Comparison of ENCODE assay signal across 16 cellular contexts in the genomic region with DNA sequence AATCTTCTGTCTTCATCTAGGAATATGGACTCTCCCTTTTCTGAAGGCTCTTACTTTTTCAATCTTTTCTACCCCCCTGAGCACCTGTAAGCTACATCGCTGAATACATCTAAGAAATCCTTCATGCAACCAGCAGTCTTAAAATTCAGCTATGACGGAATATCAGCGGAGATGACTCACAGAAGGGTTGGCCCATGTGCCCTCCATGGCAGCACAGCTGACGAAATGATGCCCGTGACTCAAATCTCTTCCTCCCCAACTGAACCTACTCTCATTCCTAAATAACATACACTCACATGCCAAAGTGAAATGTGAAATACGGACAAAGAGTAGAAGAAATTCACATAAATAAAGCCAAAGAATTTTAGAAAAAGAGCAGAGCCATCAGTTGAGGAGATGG. TPM values are rescaled to one million over a fixed set of nuclear protein-coding genes. Genes with fewer than 3 reads are reported as not detected.
DNase-seq lines count a peak whose midpoint lies in the region; ATAC-seq, FAIRE-seq and TF ChIP-seq lines count a peak whose summit lies in the region.
"Had no signal": no experiment of that assay in that cellular context is flagged by ENCODE, and none has a peak within 500 bp of the region (broad histone marks: within the 10 kb centered on the region; RNA-seq: fewer than 3 reads in every experiment).

No MANE protein-coding gene starts in this region.

- H3K9ac ChIP-seq in H9 (ENCODE audit: extremely low read depth, insufficient read length, low read length), result no peak overlapping the region

- H3K27me3 ChIP-seq in H9 (ENCODE audit: insufficient read depth, low read length), result no peaks in the 10 kb centered on the region
- H3K27me3 ChIP-seq: ascending aorta, MG63 had no signal

- peaks cover 5 to 52% (median 47%) of the 10 kb centered on the region in 3 experiments; a peak in 6 of 7 replicates for H3K36me3 Mint-ChIP-seq in H9 (ENCODE audit: insufficient read depth in 1 of 3, low read depth in 3 of 3)
- peaks cover 98% of the 10 kb centered on the region for H3K36me3 Mint-ChIP-seq in activated T-helper 17 cell treated with anti-CD3 and anti-CD28 coated beads, Interleukin-2, amount 50 U/mL, for 72 hours (ENCODE audit: low read depth)

- no peak overlapping the region for H2BK5ac ChIP-seq in H9 (ENCODE audit: insufficient read length, low read length)

- no peak overlapping the region for H3K18ac ChIP-seq in H9 (ENCODE audit: insufficient read length, low read depth, low read length)

- H2BK12ac ChIP-seq in H9 (ENCODE audit: insufficient read length, low read depth, low read length), result no peak overlapping the region

- no peak overlapping the region for H3K14ac ChIP-seq in H9 (ENCODE audit: insufficient read depth, low read length)

- peaks cover 4% of the 10 kb centered on the region for H3K4me1 ChIP-seq in A549
- no peaks in the 10 kb centered on the region; the same call in 1 of the 2 replicates for H3K4me1 ChIP-seq in H9 (ENCODE audit: insufficient read depth, low read length)
- H3K4me1 ChIP-seq: ascending aorta, psoas muscle had no signal

- no peak overlapping the region for H4K5ac ChIP-seq in H9 (ENCODE audit: insufficient read length, low read depth, low read length)

- no peak overlapping the region for H3K4ac ChIP-seq in H9 (ENCODE audit: low read depth, low read length)

- no peaks in the 10 kb centered on the region for H3K23me2 ChIP-seq in H9 (ENCODE audit: insufficient read length, low read depth, low read length, poor library complexity, severe bottlenecking)

- no peak overlapping the region for H2BK20ac ChIP-seq in H9 (ENCODE audit: low read depth, low read length, poor library complexity, severe bottlenecking)

- no peak overlapping the region for H2BK120ac ChIP-seq in H9 (ENCODE audit: low read depth, low read length, poor library complexity, severe bottlenecking)

- no peaks in the 10 kb centered on the region for H3K9me3 ChIP-seq in A549
- H3K9me3 ChIP-seq in H9 (ENCODE audit: control insufficient read depth, low read depth, low read length), result no peaks in the 10 kb centered on the region
- H3K9me3 ChIP-seq: ascending aorta, MG63, psoas muscle had no signal

- H3K27me3 Mint-ChIP-seq in H9 (ENCODE audit: low read depth), result no peaks in the 10 kb centered on the region; the same call in 1 of the 2 replicates
- no peaks in the 10 kb centered on the region for H3K27me3 Mint-ChIP-seq in activated T-helper 17 cell treated with anti-CD3 and anti-CD28 coated beads, Interleukin-2, amount 50 U/mL, for 72 hours

- H3K4me2 ChIP-seq in A549, result no peak overlapping the region
- no peak overlapping the region for H3K4me2 ChIP-seq in H9 (ENCODE audit: insufficient read depth, insufficient read length, low read length)

- H3K56ac ChIP-seq in H9 (ENCODE audit: insufficient read length, low read depth, low read length), result no peak overlapping the region

- TF ChIP-seq POLR2A in A549 (IDR thresholded peaks at IDR 0.05; ENCODE audit: low read length), result no peak

- FAIRE-seq in A549 (lab: Jason Lieb, UNC), result no peak

- no peaks in the 10 kb centered on the region for H3K79me2 ChIP-seq in H9 (ENCODE audit: insufficient read depth, low read length)

- CTCF ChIA-PET in A549 (lab: Yijun Ruan, JAX), result interaction anchor here (1.3 kb wide), 1 partner anchor 95 kb away, joined by 3 read pairs; the partner anchor contains the start of gene ESYT2

- no peak for TF ChIP-seq CTCF in A549 (IDR thresholded peaks at IDR 0.05)
- no peak for TF ChIP-seq CTCF in H9 (conservative IDR thresholded peaks at IDR 0.05)

- no peak for TF ChIP-seq RAD21 in A549 (conservative IDR thresholded peaks at IDR 0.05 in 1 of 2, IDR thresholded peaks at IDR 0.05 in 1 of 2)

- no peaks in the 10 kb centered on the region for H4K20me1 ChIP-seq in H9 (ENCODE audit: control insufficient read depth, insufficient read depth, insufficient read length)

- H3K23ac ChIP-seq in H9 (ENCODE audit: insufficient read length, low read depth, low read length), result no peak overlapping the region

- H3K4me1 Mint-ChIP-seq in H9, result peaks cover 7 to 26% of the 10 kb centered on the region in 2 experiments
- peaks cover 2% of the 10 kb centered on the region for H3K4me1 Mint-ChIP-seq in activated T-helper 17 cell treated with anti-CD3 and anti-CD28 coated beads, Interleukin-2, amount 50 U/mL, for 72 hours
- H3K4me1 Mint-ChIP-seq: mesothelial cell of epicardium had no signal

- no peak overlapping the region for H4K8ac ChIP-seq in H9 (replicated peaks; ENCODE audit: insufficient read length, low read depth, low read length)

- 79% methylated on average over 6 of the region's 6 CpGs for WGBS in A549 (ENCODE audit: missing lambda C conversion rate)
- WGBS in H9 (ENCODE audit: extremely low coverage, insufficient read length, low lambda C conversion rate), result no CpG with 5 or more reads among the region's 6 CpGs

- POLR2A ChIA-PET in A549 (lab: Yijun Ruan, JAX), result no interaction called here

- H3K4me3 ChIP-seq in A549, result no peak overlapping the region
- H3K4me3 ChIP-seq: ascending aorta, MG63, psoas muscle had no signal

- no peaks in the 10 kb centered on the region for H3K9me3 Mint-ChIP-seq in H9
- no peaks in the 10 kb centered on the region for H3K9me3 Mint-ChIP-seq in activated T-helper 17 cell treated with anti-CD3 and anti-CD28 coated beads, Interleukin-2, amount 50 U/mL, for 72 hours
- H3K9me3 Mint-ChIP-seq: mesothelial cell of epicardium; T-helper 1 cell treated with Interleukin-12 subunit alpha and Interleukin-12 subunit beta and Interleukin-4 antibody, amounts not matched to agents 30 μg/mL and 1 μg/mL, for 36 hours had no signal

- H3K79me1 ChIP-seq in H9 (ENCODE audit: insufficient read depth, low read depth, low read length, poor library complexity, severe bottlenecking), result no peaks in the 10 kb centered on the region

- no peak overlapping the region for H3K4me3 Mint-ChIP-seq in H9
- H3K4me3 Mint-ChIP-seq in activated T-helper 17 cell treated with anti-CD3 and anti-CD28 coated beads, Interleukin-2, amount 50 U/mL, for 72 hours, result no peak overlapping the region
- H3K4me3 Mint-ChIP-seq: mesothelial cell of epicardium; T-helper 1 cell treated with Interleukin-12 subunit alpha and Interleukin-12 subunit beta and Interleukin-4 antibody, amounts not matched to agents 30 μg/mL and 1 μg/mL, for 36 hours had no signal

- TF ChIP-seq EP300 in A549 (IDR thresholded peaks at IDR 0.05), result no peak

- H3K27ac Mint-ChIP-seq in H9, result peak overlapping the region in 2 of 3 experiments; percentile 1 to 17; a peak in 1 of 7 replicates
- H3K27ac Mint-ChIP-seq in activated T-helper 17 cell treated with anti-CD3 and anti-CD28 coated beads, Interleukin-2, amount 50 U/mL, for 72 hours, result peak overlapping the region; percentile 18
- H3K27ac Mint-ChIP-seq: mesothelial cell of epicardium had no signal

- H2BK15ac ChIP-seq in H9 (ENCODE audit: low read depth, low read length), result no peak overlapping the region

- H2AK5ac ChIP-seq in H9 (ENCODE audit: insufficient read length, low read length), result no peak overlapping the region

- no peak overlapping the region for H4K91ac ChIP-seq in H9 (ENCODE audit: insufficient read length, low read depth, low read length)

- no peak overlapping the region for H2AFZ ChIP-seq in H9 (ENCODE audit: low read length)

- no peak overlapping the region for H3T11ph ChIP-seq in H9 (ENCODE audit: low read length)

- H3K27ac ChIP-seq in A549 (no peak overlapping the region; a peak in 1 of 6 replicates), H9 (ENCODE audit: insufficient read length, low read depth, low read length) (no peak overlapping the region), substantia nigra (ENCODE audit: low read depth, low read length, poor library complexity, severe bottlenecking) (no peak overlapping the region)
- H3K27ac ChIP-seq: ascending aorta, psoas muscle had no signal

- no peak for ATAC-seq in A549
- no peak for ATAC-seq in activated T-helper 17 cell treated with anti-CD3 and anti-CD28 coated beads, Interleukin-2, amount 50 U/mL, for 72 hours (replicated peaks)

- no peak for DNase-seq in A549 (ENCODE audit: low read depth in 1 of 2, low spot score in 1 of 2)
- no peak for DNase-seq in H9
- peak; percentile 22 for DNase-seq in fibroblast of the conjunctiva (ENCODE audit: low read depth)
- DNase-seq in islet precursor cell, result no peak
- DNase-seq in SW480 (ENCODE audit: low spot score), result no peak
- no peak for DNase-seq in GDM1 (lab: John Stamatoyannopoulos, UW)
- no peak for DNase-seq in substantia nigra (lab: John Stamatoyannopoulos, UW)
- DNase-seq: DMS79 treated with DMSO at 0.1 percent for 48 hours; MG63; NCI-H226; psoas muscle; stimulated activated CD4-positive, alpha-beta T cell treated with anti-CD3 and anti-CD28 coated beads, Interleukin-2, amount 100 ng/mL, for 24 hours had no signal

TF ChIP-seq in A549, 52 proteins besides CTCF, POLR2A, EP300 and RAD21:
- TF ChIP-seq MAFK (IDR thresholded peaks at IDR 0.05; ENCODE audit: partially characterized antibody) (no peak), FOSL2 (IDR thresholded peaks at IDR 0.05) (no peak), FOSL2 (CRISPR knock-in tag; IDR thresholded peaks at IDR 0.05) (peak; percentile 13; the same call in 1 of the 2 replicates)
TF ChIP-seq in A549: peak in this region for 1.

RNA-seq across cellular contexts. Expression of gene NCAPG2, which starts 30.3 kb away (rescaled TPM):
- 49.2 and 63.0 TPM in 2 replicates for polyA plus RNA-seq in A549 (2011; rRNA removed)
- 39.7 and 41.5 TPM in 2 replicates for polyA plus RNA-seq in A549 (2012; cell fraction: cytosol; rRNA removed)
- polyA plus RNA-seq in A549 (2012; cell fraction: nucleus; rRNA removed), result 34.7 and 47.1 TPM in 2 replicates
- polyA plus RNA-seq in A549 (2017; fragmentation: RNase III; extraction: RNeasy Plus Mini Kit Qiagen cat#74134 plus additional on column Dnase treatment), result 49.4 to 54.0 TPM (median 53.8 TPM) in 3 replicates
- polyA minus RNA-seq in A549 (2011; rRNA and poly(A)+ RNA removed), result 70.8 and 71.5 TPM in 2 replicates
- 98.6 and 99.4 TPM in 2 replicates for total RNA-seq in H9 (2021)
- total RNA-seq in activated T-helper 17 cell treated with anti-CD3 and anti-CD28 coated beads, Interleukin-2, amount 50 U/mL, for 72 hours, result 100 to 1,000 TPM; 129 to 141 TPM
